Comparison of ENCODE assay signal across 9 cellular contexts in the genomic region with DNA sequence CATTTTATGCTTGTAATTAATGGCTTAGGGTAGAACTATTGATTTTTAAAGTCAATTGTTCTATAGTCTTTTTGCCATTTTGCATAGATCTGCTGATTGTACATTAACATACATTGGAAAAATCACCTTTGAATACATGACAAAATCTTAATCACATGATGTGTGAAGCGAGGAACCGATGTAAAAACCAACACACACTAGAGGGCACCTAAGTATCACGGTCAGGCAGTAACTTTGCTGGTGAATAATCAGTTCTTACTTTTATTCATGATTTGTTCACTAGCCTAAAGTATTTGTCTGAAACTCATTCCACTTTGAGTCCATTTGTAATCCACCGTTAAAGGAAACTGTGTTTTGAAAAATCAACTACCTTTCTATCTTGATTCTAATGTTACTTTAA. TPM values are rescaled to one million over a fixed set of nuclear protein-coding genes. Genes with fewer than 3 reads are reported as not detected.
A peak's percentile ranks its signal among the peaks of the same experiment; 100 is the strongest.
DNase-seq lines count a peak whose midpoint lies in the region; ATAC-seq and TF ChIP-seq lines count a peak whose summit lies in the region.
"Had no signal": no experiment of that assay in that cellular context is flagged by ENCODE, and none has a peak within 500 bp of the region (broad histone marks: within the 10 kb centered on the region; RNA-seq: fewer than 3 reads in every experiment).

No MANE protein-coding gene starts in this region.

- no peak overlapping the region for H3K27ac ChIP-seq in MM.1S (ENCODE audit: low read length)

- in situ Hi-C loops in astrocyte of the cerebellum (cut with HindIII; ENCODE audit: low sequenced_read_pairs) = no loop called here

- H4K20me1 ChIP-seq in MM.1S (ENCODE audit: insufficient read depth, low read length) = no peaks in the 10 kb centered on the region

- no peaks in the 10 kb centered on the region for H3K9me2 ChIP-seq in MM.1S (replicated peaks; ENCODE audit: insufficient read depth, low read length)

- no peak overlapping the region for H3K4me2 ChIP-seq in MM.1S (ENCODE audit: low read depth, low read length)

- H2AFZ ChIP-seq in MM.1S (ENCODE audit: low read length) = no peak overlapping the region

- no peak for ATAC-seq in GM21360 (IDR thresholded peaks at IDR 0.05; ENCODE audit: unreplicated experiment)

- DNase-seq in ELR (ENCODE audit: low read depth) (peak; percentile 37), MM.1S (no peak), astrocyte of the cerebellum (ENCODE audit: low read depth) (no peak), lung microvascular endothelial cell (ENCODE audit: low read depth in 2 of 2) (peak; percentile 21 to 39), putamen (ENCODE audit: low spot score) (no peak), HuH-7.5 (ENCODE audit: low spot score) (no peak)
- DNase-seq: posterior cingulate gyrus, trophoblast cell had no signal

- TF ChIP-seq CTCF in MM.1S (IDR thresholded peaks at IDR 0.05; ENCODE audit: low read length) = peak; percentile 18; the same call in 1 of the 2 replicates
- peak; percentile 28 for TF ChIP-seq CTCF in astrocyte of the cerebellum (IDR thresholded peaks at IDR 0.05; ENCODE audit: low read depth, low read length, missing control alignments)

- H3K9ac ChIP-seq in MM.1S (ENCODE audit: low read length) = no peak overlapping the region

- H3K9me3 ChIP-seq in MM.1S (replicated peaks; ENCODE audit: insufficient read depth, low read length) = no peaks in the 10 kb centered on the region

- H3K4me3 ChIP-seq in MM.1S (ENCODE audit: low read length) (no peak overlapping the region), astrocyte of the cerebellum (ENCODE audit: low read depth, low read length) (no peak overlapping the region)

- no peaks in the 10 kb centered on the region for H3F3A ChIP-seq in MM.1S (ENCODE audit: insufficient read depth, low read length)

- no peaks in the 10 kb centered on the region for H3K27me3 ChIP-seq in MM.1S (replicated peaks; ENCODE audit: insufficient read depth, low read length)

- no peaks in the 10 kb centered on the region for H3K36me3 ChIP-seq in MM.1S (replicated peaks; ENCODE audit: insufficient read depth, low read length)

- H3K4me1 ChIP-seq in MM.1S (ENCODE audit: low read length) = no peaks in the 10 kb centered on the region

- H3K79me2 ChIP-seq in MM.1S (ENCODE audit: low read length) = no peaks in the 10 kb centered on the region

RNA-seq across cellular contexts. Expression of gene JHY, which starts 28.2 kb away (rescaled TPM):
- total RNA-seq in lung microvascular endothelial cell = 0.20 and 0.65 TPM in 2 replicates

Comparison
In these comparisons a context has a peak if more than half of its experiments do, and no peak if none do; other contexts are left out.
1. DNase-seq: peak in ELR (single experiment) and lung microvascular endothelial cell (2 of 2); none in MM.1S (single experiment), astrocyte of the cerebellum (single experiment), putamen (single experiment) and HuH-7.5 (single experiment).